ENCODE assay signal across 23 cellular contexts in the genomic region with DNA sequence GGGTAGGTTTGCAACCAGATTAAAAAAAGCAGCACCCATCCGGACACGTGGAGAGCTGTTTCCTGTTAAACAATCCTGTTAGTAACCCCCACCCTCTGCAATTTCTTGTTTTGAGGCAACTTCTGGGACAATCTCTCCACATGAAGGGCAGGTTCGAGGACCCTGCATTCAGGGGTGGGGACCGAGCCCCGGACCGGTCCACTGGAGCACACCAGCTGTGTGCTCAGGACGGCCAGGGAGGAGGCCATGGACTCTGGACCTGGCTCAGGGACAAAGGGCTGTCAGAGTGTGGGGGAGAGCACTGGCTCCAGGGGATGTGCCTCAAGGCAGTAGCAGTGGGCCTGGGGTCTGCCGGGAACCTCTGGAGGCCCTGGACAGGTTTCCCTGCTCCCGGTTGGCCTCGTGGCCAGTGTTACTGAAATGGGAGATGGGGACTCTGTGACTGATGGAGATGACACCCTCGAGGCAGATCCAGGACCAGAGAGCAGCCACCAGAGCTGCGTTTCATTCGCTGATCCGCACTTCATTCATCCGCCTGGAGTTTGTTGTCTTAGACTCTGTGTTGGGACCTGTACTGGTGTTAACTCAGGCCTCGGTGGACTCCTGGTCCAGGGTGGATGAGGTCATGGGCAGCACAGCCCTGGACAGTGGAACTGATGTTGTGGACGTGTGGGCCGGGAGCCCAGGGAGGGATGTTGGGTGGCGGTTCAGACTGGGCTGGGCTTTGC. TPM values are rescaled to one million over a fixed set of nuclear protein-coding genes. Genes with fewer than 3 reads are reported as not detected.
DNase-seq lines count a peak whose midpoint lies in the region; ATAC-seq, FAIRE-seq and TF ChIP-seq lines count a peak whose summit lies in the region.
"Had no signal": no experiment of that assay in that cellular context is flagged by ENCODE, and none has a peak within 500 bp of the region (broad histone marks: within the 10 kb centered on the region; RNA-seq: fewer than 3 reads in every experiment).

No MANE protein-coding gene starts in this region.

- peaks cover 5% of the 10 kb centered on the region for H3K36me3 Mint-ChIP-seq in central memory CD8-positive, alpha-beta T cell (ENCODE audit: insufficient read depth)
- no peaks in the 10 kb centered on the region for H3K36me3 Mint-ChIP-seq in naive thymus-derived CD8-positive, alpha-beta T cell

- peak overlapping the region; percentile 72 for H2AK9ac ChIP-seq in IMR-90 (replicated peaks; ENCODE audit: low read depth, low read length, poor library complexity)

- H3K27me3 ChIP-seq in BLaER1 treated with 17β-estradiol and CSF1 and Interleukin-3, amounts not matched to agents 10 nM and 100 nM: no peaks in the 10 kb centered on the region
- peaks cover 4% of the 10 kb centered on the region; the same call in 1 of the 2 replicates for H3K27me3 ChIP-seq in IMR-90 (ENCODE audit: control insufficient read depth, insufficient read depth, low read length)
- H3K27me3 ChIP-seq: MG63 had no signal

- peak overlapping the region; percentile 25; the same call in 1 of the 2 replicates for H4K5ac ChIP-seq in IMR-90 (ENCODE audit: low read depth, low read length)

- peak overlapping the region in 1 of 2 experiments; percentile 51; a peak in 2 of 4 replicates for H4K8ac ChIP-seq in IMR-90 (ENCODE audit: low read depth in 2 of 2, low read length in 2 of 2)

- H3K9ac ChIP-seq in BLaER1 treated with 17β-estradiol and CSF1 and Interleukin-3, amounts not matched to agents 10 nM and 100 nM: peak overlapping the region; percentile 29 to 89 (median 77); a peak in 18 of 22 replicates
- H3K9ac ChIP-seq in IMR-90 (ENCODE audit: low read depth, low read length): no peak overlapping the region

- H3K4me3 ChIP-seq in BLaER1 treated with 17β-estradiol and CSF1 and Interleukin-3, amounts not matched to agents 10 nM and 100 nM: peak overlapping the region in 1 of 10 experiments; percentile 26; a peak in 2 of 20 replicates
- no peak overlapping the region for H3K4me3 ChIP-seq in IMR-90 (ENCODE audit: insufficient read depth, low read depth, low read length)
- H3K4me3 ChIP-seq: heart left ventricle, lower lobe of right lung, MG63, pancreas, upper lobe of right lung had no signal

- intact Hi-C loops in IMR-90 (cut with micrococcal nuclease): no loop called here

- no peaks in the 10 kb centered on the region for H3K9me3 ChIP-seq in BLaER1 treated with 17β-estradiol and CSF1 and Interleukin-3, amounts not matched to agents 10 nM and 100 nM (replicated peaks in 1 of 11)
- no peaks in the 10 kb centered on the region for H3K9me3 ChIP-seq in IMR-90 (ENCODE audit: control insufficient read depth, insufficient read depth, low read length)
- H3K9me3 ChIP-seq: heart left ventricle, lower lobe of right lung, MG63, pancreas, upper lobe of right lung had no signal

- FAIRE-seq in frontal cortex (lab: Jason Lieb, UNC): no peak
- FAIRE-seq: GM19239, pancreas had no signal

- H2BK5ac ChIP-seq in IMR-90 (ENCODE audit: low read depth, low read length, poor library complexity, severe bottlenecking): no peak overlapping the region

- H3K9me1 ChIP-seq in IMR-90 (ENCODE audit: insufficient read depth, low read length): no peaks in the 10 kb centered on the region

- H3K18ac ChIP-seq in IMR-90 (ENCODE audit: low read depth, low read length): peak overlapping the region; percentile 38; the same call in 1 of the 2 replicates

- TF ChIP-seq POLR2A in IMR-90 (IDR thresholded peaks at IDR 0.05; ENCODE audit: low read depth, low read length): no peak

- POLR2A ChIA-PET in IMR-90 (lab: Charles Lee; ENCODE audit: unreplicated experiment): no interaction called here
- POLR2A ChIA-PET in naive thymus-derived CD8-positive, alpha-beta T cell (lab: Charles Lee): interaction anchor here (0.6 kb wide), 1 partner anchor 247 kb away, joined by 3 read pairs; no protein-coding TSS in a partner anchor

- no peaks in the 10 kb centered on the region; a peak in 1 of 4 replicates for H3K79me1 ChIP-seq in IMR-90 (ENCODE audit: low read depth in 1 of 2, low read length in 2 of 2)

- H2BK20ac ChIP-seq in IMR-90 (ENCODE audit: low read depth, low read length): peak overlapping the region; percentile 58; the same call in 1 of the 2 replicates

- no TSS peak for BruUV-seq in IMR-90 (replicated peaks; lab: Mats Ljungman, UMichigan)

- H3K4me2 ChIP-seq in BLaER1 treated with 17β-estradiol and CSF1 and Interleukin-3, amounts not matched to agents 10 nM and 100 nM: peak overlapping the region; percentile 86 to 99 (median 95)
- no peak overlapping the region for H3K4me2 ChIP-seq in IMR-90 (ENCODE audit: low read depth, low read length)

- H2BK120ac ChIP-seq in IMR-90 (ENCODE audit: low read depth, low read length): peak overlapping the region; percentile 44; the same call in 1 of the 2 replicates

- peaks cover 0 to 27% (median 10%) of the 10 kb centered on the region in 11 experiments; a peak in 14 of 22 replicates for H4K20me1 ChIP-seq in BLaER1 treated with 17β-estradiol and CSF1 and Interleukin-3, amounts not matched to agents 10 nM and 100 nM
- no peaks in the 10 kb centered on the region for H4K20me1 ChIP-seq in IMR-90 (ENCODE audit: insufficient read depth, low read length)

- peaks cover 8% of the 10 kb centered on the region for H3K4me1 Mint-ChIP-seq in central memory CD8-positive, alpha-beta T cell
- H3K4me1 Mint-ChIP-seq in naive thymus-derived CD8-positive, alpha-beta T cell: peaks cover 9 to 18% (median 16%) of the 10 kb centered on the region in 4 donors

- H2AFZ ChIP-seq in IMR-90 (replicated peaks; ENCODE audit: low read length, poor library complexity): peak overlapping the region; percentile 24

- no peak overlapping the region for H3K27ac Mint-ChIP-seq in central memory CD8-positive, alpha-beta T cell (ENCODE audit: low read depth)
- peak overlapping the region in 3 of 10 donors; percentile 35 to 75 (median 74) for H3K27ac Mint-ChIP-seq in naive thymus-derived CD8-positive, alpha-beta T cell
- H3K27ac Mint-ChIP-seq: endodermal cell had no signal

- no peak overlapping the region for H3K14ac ChIP-seq in IMR-90 (replicated peaks; ENCODE audit: low read depth, low read length)

- no peak for TF ChIP-seq RAD21 in IMR-90 (IDR thresholded peaks at IDR 0.05; ENCODE audit: low read length)

- ATAC-seq in IMR-90 (ENCODE audit: low read depth) (no peak), GM18511 (IDR thresholded peaks at IDR 0.05; ENCODE audit: unreplicated experiment) (no peak)
- ATAC-seq in central memory CD8-positive, alpha-beta T cell (replicated peaks; ENCODE audit: extremely low read depth, poor library complexity, severe bottlenecking): no peak
- no peak for ATAC-seq in naive thymus-derived CD8-positive, alpha-beta T cell
- ATAC-seq: heart left ventricle; lower lobe of right lung; Panc1; stimulated activated naive CD8-positive, alpha-beta T cell treated with anti-CD3 and anti-CD28 coated beads, Interleukin-15, amount 100 ng/mL, for 72 hours; upper lobe of right lung had no signal

- TF ChIP-seq CTCF in IMR-90 (conservative IDR thresholded peaks at IDR 0.05; ENCODE audit: low read depth, low read length): no peak

- peak overlapping the region; percentile 54; the same call in 1 of the 2 replicates for H3K4ac ChIP-seq in IMR-90 (ENCODE audit: low read depth, low read length)

- peak overlapping the region; percentile 49 for H2AK5ac ChIP-seq in IMR-90 (ENCODE audit: low read depth, low read length)

- peak overlapping the region; percentile 40; the same call in 1 of the 3 replicates for H2BK15ac ChIP-seq in IMR-90 (ENCODE audit: low read depth, low read length)

- H3K9me3 Mint-ChIP-seq in central memory CD8-positive, alpha-beta T cell: no peaks in the 10 kb centered on the region
- no peaks in the 10 kb centered on the region for H3K9me3 Mint-ChIP-seq in naive thymus-derived CD8-positive, alpha-beta T cell
- H3K9me3 Mint-ChIP-seq: endodermal cell; stimulated activated naive CD8-positive, alpha-beta T cell treated with anti-CD3 and anti-CD28 coated beads, Interleukin-15, amount 100 ng/mL, for 72 hours had no signal

- dilution Hi-C loops in IMR-90 (cut with HindIII; ENCODE audit: low sequenced_read_pairs, unreplicated experiment): no loop called here

- H3K56ac ChIP-seq in IMR-90 (ENCODE audit: extremely low read depth, insufficient read depth, low read length): no peak overlapping the region

- H3K4me3 Mint-ChIP-seq in central memory CD8-positive, alpha-beta T cell: peak overlapping the region; percentile 25
- peak overlapping the region in 7 of 10 donors; percentile 9 to 65 (median 40) for H3K4me3 Mint-ChIP-seq in naive thymus-derived CD8-positive, alpha-beta T cell
- H3K4me3 Mint-ChIP-seq: endodermal cell; stimulated activated naive CD8-positive, alpha-beta T cell treated with anti-CD3 and anti-CD28 coated beads, Interleukin-15, amount 100 ng/mL, for 72 hours had no signal

- H3K23ac ChIP-seq in IMR-90 (ENCODE audit: low read depth, low read length): no peak overlapping the region; the same call in 1 of the 2 replicates

- H3K36me3 ChIP-seq in BLaER1 treated with 17β-estradiol and CSF1 and Interleukin-3, amounts not matched to agents 10 nM and 100 nM: peaks cover 0 to 16% (median 6%) of the 10 kb centered on the region in 11 experiments; a peak in 14 of 22 replicates
- H3K36me3 ChIP-seq in IMR-90 (ENCODE audit: control insufficient read depth, insufficient read depth, low read length): no peaks in the 10 kb centered on the region
- H3K36me3 ChIP-seq: heart left ventricle, lower lobe of right lung, MG63, pancreas, upper lobe of right lung had no signal

- H3K4me1 ChIP-seq in BLaER1 treated with 17β-estradiol and CSF1 and Interleukin-3, amounts not matched to agents 10 nM and 100 nM: peaks cover 38 to 57% (median 49%) of the 10 kb centered on the region in 10 experiments
- peaks cover 15% of the 10 kb centered on the region for H3K4me1 ChIP-seq in IMR-90 (ENCODE audit: control insufficient read depth, insufficient read depth, low read length)

- in situ Hi-C loops in IMR-90 (cut with MboI; ENCODE audit: low sequenced_read_pairs): loop anchor here (5.0 kb wide), 1 partner anchor 70 kb away; no protein-coding TSS in a partner anchor

- DNase-seq in IMR-90 (no peak), NCI-H82 (lab: John Stamatoyannopoulos, UW) (no peak), frontal cortex (ENCODE audit: low spot score in 2 of 2) (no peak), NCI-H510A (lab: John Stamatoyannopoulos, UW) (no peak)
- no peak for DNase-seq in central memory CD8-positive, alpha-beta T cell (ENCODE audit: low spot score in 2 of 2)
- DNase-seq in naive thymus-derived CD8-positive, alpha-beta T cell: no peak
- DNase-seq: activated naive CD4-positive, alpha-beta T cell treated with anti-CD3 and anti-CD28 coated beads, Interleukin-2, amount 50 U/mL, for 16 hours; endodermal cell; heart left ventricle; lower lobe of right lung; MG63; NCI-H774; pancreas; stimulated activated naive CD8-positive, alpha-beta T cell treated with anti-CD3 and anti-CD28 coated beads, Interleukin-15, amount 100 ng/mL, for 72 hours; T1000; upper lobe of right lung had no signal

- CTCF ChIA-PET in IMR-90 (lab: Yijun Ruan, JAX): no interaction called here

- H4K91ac ChIP-seq in IMR-90 (ENCODE audit: insufficient read depth, low read depth, low read length): no peak overlapping the region

- H3K27ac ChIP-seq in BLaER1 treated with 17β-estradiol and CSF1 and Interleukin-3, amounts not matched to agents 10 nM and 100 nM: peak overlapping the region in 9 of 11 experiments; percentile 35 to 71 (median 60); a peak in 16 of 22 replicates
- peak overlapping the region; percentile 32 for H3K27ac ChIP-seq in IMR-90 (ENCODE audit: insufficient read depth, low read length)
- H3K27ac ChIP-seq: heart left ventricle, lower lobe of right lung, pancreas, upper lobe of right lung had no signal

- peaks cover 26% of the 10 kb centered on the region for H3K27me3 Mint-ChIP-seq in central memory CD8-positive, alpha-beta T cell
- peaks cover 1 to 27% (median 9%) of the 10 kb centered on the region in 5 donors for H3K27me3 Mint-ChIP-seq in naive thymus-derived CD8-positive, alpha-beta T cell

- WGBS in IMR-90 (ENCODE audit: extremely low coverage in 2 of 2, insufficient read length in 1 of 2), 2 experiments: 73% methylated on average over 8 of the region's 19 CpGs; no CpG with 5 or more reads in 1 of the 2 experiments

RNA-seq across cellular contexts. Expression of a gene that starts 2.9 kb away (rescaled TPM):
- 5.0 and 5.4 TPM in 2 replicates for total RNA-seq in IMR-90 (2012; rRNA removed)
- polyA plus RNA-seq in IMR-90 (2012; rRNA removed): 17.4 and 17.7 TPM in 2 replicates
- polyA plus RNA-seq in IMR-90 (2012; cell fraction: cytosol; rRNA removed): 5.8 and 13.6 TPM in 2 replicates
- polyA plus RNA-seq in IMR-90 (2012; cell fraction: nucleus; rRNA removed; ENCODE audit: low replicate concordance): 145 and 321 TPM in 2 replicates
- total RNA-seq in naive thymus-derived CD8-positive, alpha-beta T cell: under 1 TPM in 1 of 2 experiments, not detected in 1; 0.23 TPM
- polyA plus RNA-seq in naive thymus-derived CD8-positive, alpha-beta T cell: under 1 TPM in 1 of 3 donors, not detected in 2; 0.53 TPM
- total RNA-seq in frontal cortex: 15.1 TPM

RNA-seq across cellular contexts. Expression of a gene that starts 12.2 kb away (rescaled TPM):
- total RNA-seq in IMR-90 (2012; rRNA removed) (1,549 and 2,098 TPM in 2 replicates), frontal cortex (1,545 TPM)
- polyA plus RNA-seq in IMR-90 (2012; rRNA removed): 3,527 and 5,396 TPM in 2 replicates
- polyA plus RNA-seq in IMR-90 (2012; cell fraction: cytosol; rRNA removed): 7,098 and 10,427 TPM in 2 replicates
- 1,689 and 3,565 TPM in 2 replicates for polyA plus RNA-seq in IMR-90 (2012; cell fraction: nucleus; rRNA removed; ENCODE audit: low replicate concordance)
- 1,000 to 10,000 TPM; 5,034 to 5,103 TPM for total RNA-seq in naive thymus-derived CD8-positive, alpha-beta T cell
- polyA plus RNA-seq in naive thymus-derived CD8-positive, alpha-beta T cell: 1,000 to 10,000 TPM; 5,034 to 7,902 (median 7,525) TPM

RNA-seq across cellular contexts. Expression of a gene that starts 40.8 kb away (rescaled TPM):
- total RNA-seq in IMR-90 (2012; rRNA removed): not detected in 2 replicates
- not detected in 2 replicates for polyA plus RNA-seq in IMR-90 (2012; rRNA removed)
- not detected in 2 replicates for polyA plus RNA-seq in IMR-90 (2012; cell fraction: cytosol; rRNA removed)
- polyA plus RNA-seq in IMR-90 (2012; cell fraction: nucleus; rRNA removed; ENCODE audit: low replicate concordance): not detected in 2 replicates
- not detected for total RNA-seq in naive thymus-derived CD8-positive, alpha-beta T cell
- not detected for polyA plus RNA-seq in naive thymus-derived CD8-positive, alpha-beta T cell
- total RNA-seq in frontal cortex: 2.4 TPM
- total RNA-seq: G401, H4, heart left ventricle, myocyte had no signal
- polyA plus RNA-seq: heart left ventricle had no signal
